1 cellular context compared by ENCODE assay signal in the genomic region with DNA sequence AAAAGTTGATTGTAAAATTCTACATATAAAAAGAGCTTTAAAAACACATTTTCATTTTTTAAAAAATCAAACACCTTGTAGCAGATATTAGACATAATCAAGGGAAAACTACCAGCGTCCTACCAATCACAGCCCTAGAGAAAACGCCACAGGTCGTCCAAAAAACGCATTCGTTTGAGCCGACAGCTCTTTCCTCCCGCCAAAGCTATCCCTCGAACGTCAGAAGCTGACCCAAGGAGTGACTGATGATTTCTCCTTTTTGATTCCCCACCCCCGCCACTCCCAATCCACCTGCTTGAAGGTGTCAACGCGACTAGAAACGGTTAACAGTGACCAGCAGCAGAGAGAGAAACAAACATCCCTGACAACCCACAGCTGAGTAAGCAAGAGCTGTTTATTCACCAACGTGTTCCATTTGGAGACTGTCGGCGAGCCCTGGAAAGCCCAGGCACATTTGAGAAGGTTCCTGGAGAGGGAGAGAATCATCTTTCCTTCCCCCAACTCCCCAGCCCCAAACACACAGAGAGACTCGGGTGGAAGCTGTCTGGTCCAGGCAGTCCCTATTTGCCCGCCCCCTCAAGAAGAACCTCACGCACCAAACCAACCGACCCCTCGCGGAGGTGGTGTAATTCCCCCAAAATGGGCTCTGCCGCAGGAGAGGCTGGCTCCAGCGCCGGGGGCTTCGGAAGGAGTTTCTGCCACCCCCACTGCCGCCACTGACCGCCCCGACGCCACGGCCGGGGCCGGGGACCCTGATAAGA.
TF ChIP-seq lines count a peak whose summit lies in the region.

No MANE protein-coding gene starts in this region.

TF ChIP-seq in A549, 52 proteins besides CTCF, POLR2A, EP300 and RAD21 (continued from another document):
- TF ChIP-seq, protein P1, sequence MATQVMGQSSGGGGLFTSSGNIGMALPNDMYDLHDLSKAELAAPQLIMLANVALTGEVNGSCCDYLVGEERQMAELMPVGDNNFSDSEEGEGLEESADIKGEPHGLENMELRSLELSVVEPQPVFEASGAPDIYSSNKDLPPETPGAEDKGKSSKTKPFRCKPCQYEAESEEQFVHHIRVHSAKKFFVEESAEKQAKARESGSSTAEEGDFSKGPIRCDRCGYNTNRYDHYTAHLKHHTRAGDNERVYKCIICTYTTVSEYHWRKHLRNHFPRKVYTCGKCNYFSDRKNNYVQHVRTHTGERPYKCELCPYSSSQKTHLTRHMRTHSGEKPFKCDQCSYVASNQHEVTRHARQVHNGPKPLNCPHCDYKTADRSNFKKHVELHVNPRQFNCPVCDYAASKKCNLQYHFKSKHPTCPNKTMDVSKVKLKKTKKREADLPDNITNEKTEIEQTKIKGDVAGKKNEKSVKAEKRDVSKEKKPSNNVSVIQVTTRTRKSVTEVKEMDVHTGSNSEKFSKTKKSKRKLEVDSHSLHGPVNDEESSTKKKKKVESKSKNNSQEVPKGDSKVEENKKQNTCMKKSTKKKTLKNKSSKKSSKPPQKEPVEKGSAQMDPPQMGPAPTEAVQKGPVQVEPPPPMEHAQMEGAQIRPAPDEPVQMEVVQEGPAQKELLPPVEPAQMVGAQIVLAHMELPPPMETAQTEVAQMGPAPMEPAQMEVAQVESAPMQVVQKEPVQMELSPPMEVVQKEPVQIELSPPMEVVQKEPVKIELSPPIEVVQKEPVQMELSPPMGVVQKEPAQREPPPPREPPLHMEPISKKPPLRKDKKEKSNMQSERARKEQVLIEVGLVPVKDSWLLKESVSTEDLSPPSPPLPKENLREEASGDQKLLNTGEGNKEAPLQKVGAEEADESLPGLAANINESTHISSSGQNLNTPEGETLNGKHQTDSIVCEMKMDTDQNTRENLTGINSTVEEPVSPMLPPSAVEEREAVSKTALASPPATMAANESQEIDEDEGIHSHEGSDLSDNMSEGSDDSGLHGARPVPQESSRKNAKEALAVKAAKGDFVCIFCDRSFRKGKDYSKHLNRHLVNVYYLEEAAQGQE (IDR thresholded peaks at IDR 0.05), result no peak
- TF ChIP-seq EHMT2 (IDR thresholded peaks at IDR 0.05; ENCODE audit: low read depth), result no peak
- no peak for TF ChIP-seq POLR2AphosphoS2 (conservative IDR thresholded peaks at IDR 0.05; ENCODE audit: low read length)
- no peak for TF ChIP-seq BHLHE40 (IDR thresholded peaks at IDR 0.05; ENCODE audit: low read depth, low read length)
TF ChIP-seq in A549: peak in this region for 1.
